In genomic region chr7:16918288-16918895, GRCh38 we compare ENCODE assay signal across 9 cellular contexts. TPM values are rescaled to one million over a fixed set of nuclear protein-coding genes. Genes with fewer than 3 reads are reported as not detected.
DNase-seq lines count a peak whose midpoint lies in the region; ATAC-seq and TF ChIP-seq lines count a peak whose summit lies in the region.
"Had no signal": no experiment of that assay in that cellular context is flagged by ENCODE, and none has a peak within 500 bp of the region (broad histone marks: within the 10 kb centered on the region; RNA-seq: fewer than 3 reads in every experiment).

No MANE protein-coding gene starts in this region.

- TF ChIP-seq CTCF in GM12874 (IDR thresholded peaks at IDR 0.05; ENCODE audit: insufficient read depth, low read depth, low read length): peak; percentile 32; the same call in 1 of the 2 replicates
- peak; percentile 67 for TF ChIP-seq CTCF in choroid plexus epithelial cell (conservative IDR thresholded peaks at IDR 0.05; ENCODE audit: low read depth, low read length)

- no peak overlapping the region for H3K4me3 ChIP-seq in choroid plexus epithelial cell (ENCODE audit: low read depth, low read length)

- no peak for ATAC-seq in GM18873 (IDR thresholded peaks at IDR 0.05; ENCODE audit: low FRiP score, unreplicated experiment)
- no peak for ATAC-seq in HG03139 (IDR thresholded peaks at IDR 0.05; ENCODE audit: unreplicated experiment)

- DNase-seq in AML-193 (lab: John Stamatoyannopoulos, UW): peak; percentile 43 to 60
- DNase-seq in NCI-H748 treated with DMSO at 0.1 percent for 48 hours (lab: John Stamatoyannopoulos, UW): peak; percentile 23
- DNase-seq in choroid plexus epithelial cell (ENCODE audit: low read depth): peak; percentile 76
- peak; percentile 75 for DNase-seq in myocyte (ENCODE audit: low read depth)
- DNase-seq in OCI-M2 (lab: John Stamatoyannopoulos, UW; ENCODE audit: unreplicated experiment): no peak

RNA-seq across cellular contexts. Expression of gene AGR3, which starts 36.6 kb away (rescaled TPM):
- total RNA-seq in myocyte: not detected in 2 replicates
- polyA plus RNA-seq in myocyte (2012): not detected
- polyA plus RNA-seq: IgD-negative memory B cell had no signal
